2 cellular contexts compared by ENCODE assay signal in genomic region chr3:191383104-191383503, GRCh38.
TF ChIP-seq lines count a peak whose summit lies in the region.

No MANE protein-coding gene starts in this region.

TF ChIP-seq in GM23338, 12 proteins besides CTCF, POLR2A, EP300 and RAD21:
- no peak for TF ChIP-seq STAT1 (IDR thresholded peaks at IDR 0.05; ENCODE audit: unreplicated experiment)
- TF ChIP-seq EZH2 (IDR thresholded peaks at IDR 0.05; ENCODE audit: low read depth, unreplicated experiment), result no peak
- no peak for TF ChIP-seq NANOG (IDR thresholded peaks at IDR 0.05; ENCODE audit: borderline replicate concordance)
- no peak for TF ChIP-seq REST (IDR thresholded peaks at IDR 0.05; ENCODE audit: unreplicated experiment)
- TF ChIP-seq ETS1 (IDR thresholded peaks at IDR 0.05), result no peak
- no peak for TF ChIP-seq ZNF331 (CRISPR knock-in tag; IDR thresholded peaks at IDR 0.05; ENCODE audit: low read depth)
- TF ChIP-seq POLR2AphosphoS5 (IDR thresholded peaks at IDR 0.05; ENCODE audit: low read depth), result no peak
- TF ChIP-seq ZNF114 (CRISPR knock-in tag; IDR thresholded peaks at IDR 0.05), result no peak
- no peak for TF ChIP-seq EZH2phosphoT487 (IDR thresholded peaks at IDR 0.05; ENCODE audit: unreplicated experiment)
- no peak for TF ChIP-seq CREB1 (CRISPR knock-in tag; IDR thresholded peaks at IDR 0.05; ENCODE audit: low read depth)
- TF ChIP-seq JUNB (IDR thresholded peaks at IDR 0.05; ENCODE audit: unreplicated experiment), result no peak
- TF ChIP-seq ZNF462 (CRISPR knock-in tag; IDR thresholded peaks at IDR 0.05), result no peak
TF ChIP-seq in GM23338: peak in this region for 0.

TF ChIP-seq in GM12878, 131 proteins besides CTCF, POLR2A, EP300 and RAD21:
- no peak for TF ChIP-seq SMAD1 (IDR thresholded peaks at IDR 0.05; ENCODE audit: low read depth, partially characterized antibody)
- no peak for TF ChIP-seq RFX5 (IDR thresholded peaks at IDR 0.05; ENCODE audit: low read depth, low read length)
- TF ChIP-seq KAT2A (conservative IDR thresholded peaks at IDR 0.05; ENCODE audit: control insufficient read depth, low read depth, low read length), result no peak
- no peak for TF ChIP-seq ZNF384 (IDR thresholded peaks at IDR 0.05; ENCODE audit: borderline replicate concordance, low read depth, low read length)
- TF ChIP-seq TCF12 (IDR thresholded peaks at IDR 0.05; ENCODE audit: low read depth, low read length), result no peak
- no peak for TF ChIP-seq USF1 (IDR thresholded peaks at IDR 0.05; ENCODE audit: borderline replicate concordance, extremely low read length, insufficient read depth, low read depth, low read length)
- TF ChIP-seq KDM1A (IDR thresholded peaks at IDR 0.05; ENCODE audit: borderline replicate concordance), result no peak
